ENCODE assay signal across 10 cellular contexts in the genomic region with DNA sequence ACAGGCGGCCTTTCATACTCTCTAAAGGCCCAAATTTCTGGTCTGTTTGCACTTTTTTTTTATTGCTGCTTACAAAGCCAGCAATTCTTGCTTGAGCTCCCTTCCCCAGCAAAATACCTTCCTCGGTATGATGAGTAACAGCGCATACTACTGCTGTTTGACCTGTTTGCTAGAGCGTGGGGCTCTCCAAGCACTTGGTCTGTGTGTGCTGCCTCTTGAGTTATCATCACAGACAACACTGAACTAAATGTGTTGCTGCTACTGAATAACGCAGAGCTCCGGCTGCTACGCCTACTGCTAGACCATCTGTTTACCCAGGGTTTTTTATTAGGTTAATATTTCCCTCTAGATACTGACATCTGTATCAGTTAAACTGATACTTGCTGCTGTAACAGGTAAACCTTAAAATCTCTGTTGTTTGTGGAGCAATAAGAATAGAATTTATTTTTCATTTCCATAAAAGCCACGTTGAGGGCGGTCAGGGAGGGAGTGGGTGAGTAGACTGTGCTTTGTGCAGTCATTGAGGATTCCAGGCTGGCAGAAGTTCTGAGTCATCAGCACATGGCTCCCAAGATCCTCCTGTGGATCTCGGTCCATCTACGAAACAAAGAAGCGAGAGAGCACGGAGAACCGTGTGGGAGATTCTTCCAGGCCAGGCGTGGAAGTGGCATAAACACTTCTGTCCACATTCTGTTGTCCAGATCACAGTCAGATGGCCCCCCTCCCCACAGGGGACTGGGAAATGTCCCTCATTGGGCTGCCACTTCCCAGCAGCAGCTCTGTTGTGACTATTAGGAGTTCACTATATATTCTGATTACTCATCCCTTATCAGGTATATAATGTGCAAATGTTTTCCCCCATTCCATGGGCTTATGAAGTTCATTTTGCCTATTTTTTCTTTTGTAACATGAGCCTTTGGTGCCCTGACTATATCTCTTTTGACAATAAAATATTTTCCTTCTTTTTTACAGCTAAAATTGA. TPM values are rescaled to one million over a fixed set of nuclear protein-coding genes. Genes with fewer than 3 reads are reported as not detected.
DNase-seq lines count a peak whose midpoint lies in the region; ATAC-seq and TF ChIP-seq lines count a peak whose summit lies in the region.
"Had no signal": no experiment of that assay in that cellular context is flagged by ENCODE, and none has a peak within 500 bp of the region (broad histone marks: within the 10 kb centered on the region; RNA-seq: fewer than 3 reads in every experiment).

No MANE protein-coding gene starts in this region.

- no peaks in the 10 kb centered on the region for H3K27me3 ChIP-seq in MG63
- H3K27me3 ChIP-seq: colonic mucosa, upper lobe of left lung had no signal

- DNase-seq in COLO829 (ENCODE audit: low spot score): peak; percentile 51
- peak; percentile 16 for DNase-seq in MG63
- DNase-seq in cerebellum (ENCODE audit: low spot score): peak; percentile 69
- no peak for DNase-seq in NCI-H774 (lab: John Stamatoyannopoulos, UW)
- no peak for DNase-seq in GM10248 (ENCODE audit: extremely low spot score)
- no peak for DNase-seq in lower leg skin (ENCODE audit: low spot score in 2 of 2)

- CTCF ChIA-PET in GM10248 (lab: Yijun Ruan, JAX): interaction anchor here (0.6 to 8.6 kb wide), 19 partner anchors 9 to 904 kb away, joined by 3 to 95 read pairs (median 6); a partner anchor contains a TSS

- peak overlapping the region; percentile 88 for H3K27ac ChIP-seq in mesodermal cell (ENCODE audit: low read depth, low read length, severe bottlenecking)
- H3K27ac ChIP-seq: colonic mucosa, upper lobe of left lung had no signal

- ATAC-seq in GM19452 (IDR thresholded peaks at IDR 0.05; ENCODE audit: unreplicated experiment): no peak

- H3K4me3 ChIP-seq in MG63 (no peak overlapping the region), mesodermal cell (ENCODE audit: extremely low read depth, insufficient read depth, low read length, poor library complexity, severe bottlenecking) (no peak overlapping the region), lower leg skin (ENCODE audit: low read depth, poor library complexity, severe bottlenecking) (no peak overlapping the region)
- H3K4me3 ChIP-seq: colonic mucosa, upper lobe of left lung had no signal

- intact Hi-C loops in lower leg skin (cut with DNase I; ENCODE audit: low total_unique reads): no loop called here

- POLR2A ChIA-PET in GM10248 (lab: Yijun Ruan, JAX): no interaction called here

- H3K4me1 ChIP-seq in mesodermal cell (ENCODE audit: control insufficient read depth, insufficient read depth, low read length, poor library complexity, severe bottlenecking): peaks cover 11% of the 10 kb centered on the region
- H3K4me1 ChIP-seq: colonic mucosa, upper lobe of left lung had no signal

- no peak for TF ChIP-seq CTCF in GM10248 (IDR thresholded peaks at IDR 0.05; ENCODE audit: control extremely low read depth, extremely low read depth, low read depth, missing control alignments)
- no peak for TF ChIP-seq CTCF in lower leg skin (IDR thresholded peaks at IDR 0.05)

- H3K9me3 ChIP-seq in MG63 (no peaks in the 10 kb centered on the region), mesodermal cell (ENCODE audit: control insufficient read depth, low read length) (peaks cover 18% of the 10 kb centered on the region)
- H3K9me3 ChIP-seq: colonic mucosa had no signal

- WGBS in mesodermal cell (ENCODE audit: insufficient coverage in 2 of 2), 2 experiments: 82 to 86% methylated on average over 11 to 14 of the region's 15 CpGs
- WGBS in lower leg skin, 2 donors: 88 to 89% methylated on average over 15 of the region's 15 CpGs

- TF ChIP-seq POLR2A in lower leg skin (IDR thresholded peaks at IDR 0.05): no peak

- H3K36me3 ChIP-seq in MG63 (no peaks in the 10 kb centered on the region), mesodermal cell (ENCODE audit: control insufficient read depth, insufficient read depth, low read length) (no peaks in the 10 kb centered on the region)
- H3K36me3 ChIP-seq: colonic mucosa, upper lobe of left lung had no signal

RNA-seq across cellular contexts. Expression of a gene that starts 14.0 kb away (rescaled TPM):
- total RNA-seq in MG63 (2014; rRNA removed; shearing (Covaris generic); ENCODE audit: low replicate concordance): 2.6 and 3.7 TPM in 2 replicates
- total RNA-seq in cerebellum (26.5 TPM), lower leg skin (10 to 100 TPM in 1 of 4 donors, 1 to 10 TPM in 3; 4.2 to 10.5 (median 4.7) TPM)
- 4.3 TPM for polyA plus RNA-seq in mesodermal cell (2013, experiment 1 of 2)
- 4.2 TPM for polyA plus RNA-seq in mesodermal cell (2013, experiment 2 of 2)

RNA-seq across cellular contexts. Expression of a gene that starts 14.2 kb away (rescaled TPM):
- total RNA-seq in MG63 (2014; rRNA removed; shearing (Covaris generic); ENCODE audit: low replicate concordance): 32.5 and 45.2 TPM in 2 replicates
- total RNA-seq in cerebellum: 7.1 TPM
- polyA plus RNA-seq in mesodermal cell (2013, experiment 1 of 2): 21.0 TPM
- 20.6 TPM for polyA plus RNA-seq in mesodermal cell (2013, experiment 2 of 2)
- total RNA-seq in lower leg skin: 10 to 100 TPM; 21.2 to 33.1 (median 23.0) TPM

Comparison
In these comparisons a context has a peak if more than half of its experiments do, and no peak if none do; other contexts are left out.
1. DNase-seq: peak in COLO829 (single experiment), MG63 (single experiment) and cerebellum (single experiment); none in NCI-H774 (single experiment), GM10248 (single experiment) and lower leg skin (0 of 2).